In genomic region chr22:34950480-34950879, GRCh38 we compare ENCODE assay signal across 10 cellular contexts.
"Had no signal": no experiment of that assay in that cellular context is flagged by ENCODE, and none has a peak within 500 bp of the region (broad histone marks: within the 10 kb centered on the region; RNA-seq: fewer than 3 reads in every experiment).

No MANE protein-coding gene starts in this region.

- ATAC-seq: activated CD4-positive, alpha-beta T cell treated with anti-CD3 and anti-CD28 coated beads for 36 hours; activated CD8-positive, alpha-beta T cell treated with anti-CD3 and anti-CD28 coated beads for 36 hours; activated T-cell treated with anti-CD3 and anti-CD28 coated beads, Interleukin-2, amount 50 U/mL, for 72 hours had no signal

- DNase-seq: activated CD4-positive, alpha-beta T cell treated with anti-CD3 and anti-CD28 coated beads for 36 hours; activated CD8-positive, alpha-beta memory T cell treated with anti-CD3 and anti-CD28 coated beads, Interleukin-2, amount 50 U/mL, for 4 hours; activated CD8-positive, alpha-beta T cell treated with anti-CD3 and anti-CD28 coated beads for 36 hours; activated gamma-delta T cell treated with Interleukin-2 at 50 U/mL for 16 hours; activated naive CD8-positive, alpha-beta T cell treated with anti-CD3 and anti-CD28 coated beads for 36 hours; activated T-cell treated with anti-CD3 and anti-CD28 coated beads, Interleukin-2, amount 50 U/mL, for 72 hours; glutamatergic neuron; small intestine; thyroid gland; uterus had no signal
